9 cellular contexts compared by ENCODE assay signal in the genomic region with DNA sequence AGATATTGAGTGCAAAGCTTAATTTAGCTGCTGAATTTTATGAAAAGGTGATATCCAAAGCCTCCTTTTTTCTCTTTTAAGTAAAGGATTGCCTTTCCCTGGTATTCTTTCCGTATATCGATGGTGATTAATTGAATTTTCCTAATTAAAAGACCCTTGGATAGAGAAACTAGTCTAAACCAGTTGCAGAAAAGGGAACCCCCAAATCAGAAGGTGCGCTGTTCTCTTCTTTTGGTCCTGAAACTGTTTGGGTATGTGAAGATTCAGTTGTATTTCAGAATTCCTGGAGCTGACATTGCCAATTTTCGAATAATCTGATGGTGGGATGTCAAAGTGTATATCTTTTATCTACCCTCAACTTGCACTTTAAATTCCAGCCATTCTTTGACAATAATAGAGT. TPM values are rescaled to one million over a fixed set of nuclear protein-coding genes. Genes with fewer than 3 reads are reported as not detected.
DNase-seq lines count a peak whose midpoint lies in the region; ATAC-seq and TF ChIP-seq lines count a peak whose summit lies in the region.
"Had no signal": no experiment of that assay in that cellular context is flagged by ENCODE, and none has a peak within 500 bp of the region (broad histone marks: within the 10 kb centered on the region; RNA-seq: fewer than 3 reads in every experiment).

No MANE protein-coding gene starts in this region.

- intact Hi-C loops in naive thymus-derived CD4-positive, alpha-beta T cell (cut with micrococcal nuclease) = loop anchor here (2.0 to 5.0 kb wide), 6 partner anchors 1098 to 1968 kb away; a partner anchor contains a TSS

- no peaks in the 10 kb centered on the region for H3K36me3 Mint-ChIP-seq in chondrocyte (ENCODE audit: low read depth)
- peaks cover 0 to 3% (median 0%) of the 10 kb centered on the region in 5 donors for H3K36me3 Mint-ChIP-seq in naive thymus-derived CD4-positive, alpha-beta T cell

- TF ChIP-seq CTCF in BJ (IDR thresholded peaks at IDR 0.05; ENCODE audit: insufficient read depth, low read depth, low read length) = no peak
- no peak for TF ChIP-seq CTCF in chondrocyte (IDR thresholded peaks at IDR 0.05)
- TF ChIP-seq CTCF in foreskin keratinocyte (conservative IDR thresholded peaks at IDR 0.05) = no peak

- no peak for DNase-seq in BJ (ENCODE audit: low read depth)
- no peak for DNase-seq in chondrocyte (ENCODE audit: low spot score)
- no peak for DNase-seq in naive thymus-derived CD4-positive, alpha-beta T cell
- no peak for DNase-seq in foreskin keratinocyte
- no peak for DNase-seq in NCI-H1092 treated with DMSO at 0.1 percent for 48 hours (lab: John Stamatoyannopoulos, UW)
- DNase-seq in iPS-NIHi7 (ENCODE audit: extremely low spot score) = no peak
- no peak for DNase-seq in activated CD4-positive, alpha-beta T cell treated with anti-CD3 and anti-CD28 coated beads, Interleukin-2, amount 50 U/mL, for 4 hours
- DNase-seq: MG63 had no signal

- no peaks in the 10 kb centered on the region for H3K27me3 Mint-ChIP-seq in chondrocyte (ENCODE audit: low read depth)
- H3K27me3 Mint-ChIP-seq in naive thymus-derived CD4-positive, alpha-beta T cell = peaks cover 0 to 37% (median 0%) of the 10 kb centered on the region in 5 donors

- H3K4me3 ChIP-seq in BJ (ENCODE audit: low read depth, low read length) (peak overlapping the region; percentile 85; the same call in 1 of the 2 replicates), HUES6 (ENCODE audit: low read depth, low read length) (peak overlapping the region; percentile 99)
- H3K4me3 ChIP-seq in naive thymus-derived CD4-positive, alpha-beta T cell (ENCODE audit: low read length) = no peak overlapping the region
- H3K4me3 ChIP-seq: MG63 had no signal

- H3K36me3 ChIP-seq in BJ (ENCODE audit: control insufficient read depth, insufficient read depth, low read length) (no peaks in the 10 kb centered on the region), HUES6 (ENCODE audit: control insufficient read depth, insufficient read depth, low read length) (no peaks in the 10 kb centered on the region)
- peaks cover 0 to 14% (median 0%) of the 10 kb centered on the region in 3 experiments for H3K36me3 ChIP-seq in naive thymus-derived CD4-positive, alpha-beta T cell (ENCODE audit: control insufficient read depth in 2 of 3, insufficient read depth in 3 of 3, low read length in 3 of 3)
- H3K36me3 ChIP-seq: MG63 had no signal

- ATAC-seq in naive thymus-derived CD4-positive, alpha-beta T cell = no peak
- no peak for ATAC-seq in foreskin keratinocyte

- H3K27me3 ChIP-seq in BJ (ENCODE audit: control insufficient read depth, insufficient read depth, low read length) = no peaks in the 10 kb centered on the region
- H3K27me3 ChIP-seq in HUES6 (ENCODE audit: control insufficient read depth, insufficient read depth, low read length) = peaks cover 24% of the 10 kb centered on the region
- H3K27me3 ChIP-seq in naive thymus-derived CD4-positive, alpha-beta T cell (ENCODE audit: control insufficient read depth in 2 of 2, insufficient read depth in 2 of 2, low read length in 2 of 2) = no peaks in the 10 kb centered on the region
- H3K27me3 ChIP-seq in foreskin keratinocyte = no peaks in the 10 kb centered on the region

- peak overlapping the region; percentile 78 for H3K4me3 Mint-ChIP-seq in chondrocyte (ENCODE audit: unreplicated experiment)
- H3K4me3 Mint-ChIP-seq in naive thymus-derived CD4-positive, alpha-beta T cell = peak overlapping the region; percentile 16 to 100 (median 94)

- H3K4me1 Mint-ChIP-seq in chondrocyte (ENCODE audit: low read depth) = peaks cover 21% of the 10 kb centered on the region
- peaks cover 16 to 49% (median 41%) of the 10 kb centered on the region in 7 donors for H3K4me1 Mint-ChIP-seq in naive thymus-derived CD4-positive, alpha-beta T cell

- H3K9ac ChIP-seq in HUES6 (ENCODE audit: low read length) = no peak overlapping the region

- H3K27ac ChIP-seq in HUES6 (ENCODE audit: low read depth, low read length) = no peak overlapping the region
- no peak overlapping the region for H3K27ac ChIP-seq in naive thymus-derived CD4-positive, alpha-beta T cell (ENCODE audit: low read depth, low read length)
- no peak overlapping the region for H3K27ac ChIP-seq in foreskin keratinocyte

- H3K4me1 ChIP-seq in HUES6 (ENCODE audit: control insufficient read depth, insufficient read depth, low read length) (no peaks in the 10 kb centered on the region), foreskin keratinocyte (peaks cover 8% of the 10 kb centered on the region)
- H3K4me1 ChIP-seq in naive thymus-derived CD4-positive, alpha-beta T cell (ENCODE audit: control insufficient read depth in 2 of 2, insufficient read depth in 2 of 2, low read length in 2 of 2) = peaks cover 6 to 7% of the 10 kb centered on the region in 2 donors

- POLR2A ChIA-PET in BJ (lab: Charles Lee) = no interaction called here
- POLR2A ChIA-PET in naive thymus-derived CD4-positive, alpha-beta T cell (lab: Charles Lee) = interaction anchor here (0.6 kb wide), 1 partner anchor 164 kb away, joined by 3 read pairs; no protein-coding TSS in a partner anchor

- H3K27ac Mint-ChIP-seq in chondrocyte (ENCODE audit: unreplicated experiment) = no peak overlapping the region
- H3K27ac Mint-ChIP-seq in naive thymus-derived CD4-positive, alpha-beta T cell = peak overlapping the region in 2 of 9 donors; percentile 59 to 96

- H3K9me3 Mint-ChIP-seq in chondrocyte (ENCODE audit: low read depth) = no peaks in the 10 kb centered on the region
- H3K9me3 Mint-ChIP-seq in naive thymus-derived CD4-positive, alpha-beta T cell = no peaks in the 10 kb centered on the region

- CTCF ChIA-PET in BJ (lab: Yijun Ruan, JAX) = no interaction called here
- CTCF ChIA-PET in naive thymus-derived CD4-positive, alpha-beta T cell (lab: Charles Lee) = interaction anchor here (0.7 kb wide), 1 partner anchor 553 kb away, joined by 3 read pairs; no protein-coding TSS in a partner anchor

- no peaks in the 10 kb centered on the region for H3K9me3 ChIP-seq in HUES6 (ENCODE audit: control insufficient read depth, insufficient read depth, low read depth, low read length)
- no peaks in the 10 kb centered on the region for H3K9me3 ChIP-seq in naive thymus-derived CD4-positive, alpha-beta T cell (ENCODE audit: control insufficient read depth in 2 of 3, low read length in 3 of 3)
- H3K9me3 ChIP-seq: MG63 had no signal

RNA-seq across cellular contexts. Expression of a gene that starts 1.9 kb away (rescaled TPM):
- polyA plus RNA-seq in BJ (2011; rRNA removed) (7.2 and 7.7 TPM in 2 replicates), foreskin keratinocyte (16.3 and 18.2 TPM in 2 replicates)
- 15.4 and 15.7 TPM in 2 replicates for polyA minus RNA-seq in BJ (2011; rRNA and poly(A)+ RNA removed)
- total RNA-seq in chondrocyte (12.4 to 25.0 TPM (median 17.5 TPM) in 3 replicates), foreskin keratinocyte (23.5 and 27.8 TPM in 2 replicates)
- total RNA-seq in naive thymus-derived CD4-positive, alpha-beta T cell = 10 to 100 TPM; 11.8 to 28.1 (median 14.8) TPM
- 10 to 100 TPM in 1 of 2 donors, 1 to 10 TPM in 1; 6.0 to 12.3 TPM for polyA plus RNA-seq in naive thymus-derived CD4-positive, alpha-beta T cell

RNA-seq across cellular contexts. Expression of a gene that starts 23.7 kb away (rescaled TPM):
- polyA plus RNA-seq in BJ (2011; rRNA removed) (not detected in 2 replicates), foreskin keratinocyte (not detected in 2 replicates)
- not detected in 2 replicates for polyA minus RNA-seq in BJ (2011; rRNA and poly(A)+ RNA removed)
- total RNA-seq in chondrocyte (not detected in 3 replicates), foreskin keratinocyte (not detected in 2 replicates)
- total RNA-seq in naive thymus-derived CD4-positive, alpha-beta T cell = not detected
- polyA plus RNA-seq in naive thymus-derived CD4-positive, alpha-beta T cell = not detected
